8 cellular contexts compared by ENCODE assay signal in genomic region chr10:104028146-104028545, GRCh38. TPM values are rescaled to one million over a fixed set of nuclear protein-coding genes. Genes with fewer than 3 reads are reported as not detected.
DNase-seq lines count a peak whose midpoint lies in the region; ATAC-seq and TF ChIP-seq lines count a peak whose summit lies in the region.

No MANE protein-coding gene starts in this region.

- H3K4me3 Mint-ChIP-seq in HFFc6 (no peak overlapping the region), brain (no peak overlapping the region)

- TF ChIP-seq CTCF in AG10803 (conservative IDR thresholded peaks at IDR 0.05; ENCODE audit: low read length) (peak; percentile 47), HFFc6 (IDR thresholded peaks at IDR 0.05) (peak; percentile 48), brain (conservative IDR thresholded peaks at IDR 0.05) (peak; percentile 37 to 67), right lobe of liver (IDR thresholded peaks at IDR 0.05) (peak in 2 of 4 donors; percentile 5 to 19), sigmoid colon (IDR thresholded peaks at IDR 0.05) (no peak)

- H3K27ac Mint-ChIP-seq in HFFc6 (no peak overlapping the region), brain (peak overlapping the region in 3 of 5 experiments; percentile 27 to 46 (median 32))

- peaks cover 0 to 3% of the 10 kb centered on the region in 2 donors for H3K27me3 ChIP-seq in right lobe of liver
- H3K27me3 ChIP-seq in sigmoid colon = no peaks in the 10 kb centered on the region

- DNase-seq in AG10803 (ENCODE audit: low read depth) (peak; percentile 12), HFFc6 (peak; percentile 3), right lobe of liver (no peak), sigmoid colon (no peak), NK-92 (lab: John Stamatoyannopoulos, UW; ENCODE audit: unreplicated experiment) (no peak), NCI-H2107 (lab: John Stamatoyannopoulos, UW) (no peak), NOMO-1 treated with dmso at 0.1 percent for 144 hours (lab: John Stamatoyannopoulos, UW; ENCODE audit: unreplicated experiment) (no peak)

- H3K36me3 Mint-ChIP-seq in HFFc6 (ENCODE audit: low read depth) = peaks cover 14% of the 10 kb centered on the region
- peaks cover 24% of the 10 kb centered on the region for H3K36me3 Mint-ChIP-seq in brain

- H3K27me3 Mint-ChIP-seq in HFFc6 (ENCODE audit: insufficient read depth) (no peaks in the 10 kb centered on the region; the same call in 1 of the 2 replicates), brain (no peaks in the 10 kb centered on the region)

- ATAC-seq in right lobe of liver = peak; percentile 39 to 51 (median 44)

- TF ChIP-seq POLR2A in right lobe of liver (IDR thresholded peaks at IDR 0.05) (no peak), sigmoid colon (IDR thresholded peaks at IDR 0.05) (no peak)

- H3K9me3 Mint-ChIP-seq in HFFc6 = no peaks in the 10 kb centered on the region
- no peaks in the 10 kb centered on the region for H3K9me3 Mint-ChIP-seq in brain

- no peaks in the 10 kb centered on the region for H3K9me3 ChIP-seq in right lobe of liver
- no peaks in the 10 kb centered on the region for H3K9me3 ChIP-seq in sigmoid colon

- WGBS in right lobe of liver (ENCODE audit: insufficient coverage, low coverage, low lambda C conversion rate, missing lambda C conversion rate) = 83% methylated on average over 4 of the region's 6 CpGs
- 81 to 83% methylated on average over 6 of the region's 6 CpGs for WGBS in sigmoid colon, 2 donors

- intact Hi-C loops in right lobe of liver (cut with DNase I) (no loop called here), sigmoid colon (cut with DNase I) (no loop called here)

- no peak for TF ChIP-seq EP300 in sigmoid colon (IDR thresholded peaks at IDR 0.05)

- H3K27ac ChIP-seq in right lobe of liver = no peak overlapping the region
- H3K27ac ChIP-seq in sigmoid colon = no peak overlapping the region

- H3K4me1 Mint-ChIP-seq in HFFc6 (ENCODE audit: low read depth) (no peaks in the 10 kb centered on the region), brain (peaks cover 27% of the 10 kb centered on the region)

- H3K36me3 ChIP-seq in right lobe of liver (peaks cover 0 to 19% (median 5%) of the 10 kb centered on the region in 4 donors), sigmoid colon (peaks cover 7 to 78% (median 14%) of the 10 kb centered on the region in 4 donors)

- H3K4me3 ChIP-seq in AG10803 (ENCODE audit: low read length) (no peak overlapping the region), right lobe of liver (no peak overlapping the region), sigmoid colon (no peak overlapping the region)

- no peaks in the 10 kb centered on the region for H3K4me1 ChIP-seq in right lobe of liver
- no peaks in the 10 kb centered on the region for H3K4me1 ChIP-seq in sigmoid colon

RNA-seq across cellular contexts. Expression of gene COL17A1, which starts 57.5 kb away (rescaled TPM):
- 1 to 10 TPM in 2 of 6 experiments, under 1 TPM in 4; 0.23 to 1.5 (median 0.66) TPM for total RNA-seq in HFFc6 (2021; fragmentation: NEBNext Ultra II Directional; extraction: Animal tissue kit (Norgen Biotek cat#: 25700))
- polyA plus RNA-seq in brain (ENCODE audit: insufficient read depth, low read depth, low replicate concordance) (0.63 TPM), sigmoid colon (10 to 100 TPM; 18.7 to 67.4 (median 24.0) TPM)
- total RNA-seq in right lobe of liver (under 1 TPM in 2 of 6 experiments, not detected in 4; 0.11 to 0.12 TPM), sigmoid colon (not detected)

Comparison
In these comparisons a context has a peak if more than half of its experiments do, and no peak if none do; other contexts are left out.
1. DNase-seq: peak in AG10803 (single experiment) and HFFc6 (single experiment); none in right lobe of liver (0 of 3), sigmoid colon (single experiment), NK-92 (single experiment), NCI-H2107 (single experiment) and NOMO-1 treated with dmso at 0.1 percent for 144 hours (single experiment).
2. CTCF ChIP-seq: peak in AG10803 (single experiment), HFFc6 (single experiment) and brain (2 of 2); none in sigmoid colon (0 of 4).